ENCODE assay signal across 8 cellular contexts in genomic region chr1:145885738-145886287, GRCh38. TPM values are rescaled to one million over a fixed set of nuclear protein-coding genes. Genes with fewer than 3 reads are reported as not detected.
A peak's percentile ranks its signal among the peaks of the same experiment; 100 is the strongest.
DNase-seq lines count a peak whose midpoint lies in the region; ATAC-seq and TF ChIP-seq lines count a peak whose summit lies in the region.

A gene with protein sequence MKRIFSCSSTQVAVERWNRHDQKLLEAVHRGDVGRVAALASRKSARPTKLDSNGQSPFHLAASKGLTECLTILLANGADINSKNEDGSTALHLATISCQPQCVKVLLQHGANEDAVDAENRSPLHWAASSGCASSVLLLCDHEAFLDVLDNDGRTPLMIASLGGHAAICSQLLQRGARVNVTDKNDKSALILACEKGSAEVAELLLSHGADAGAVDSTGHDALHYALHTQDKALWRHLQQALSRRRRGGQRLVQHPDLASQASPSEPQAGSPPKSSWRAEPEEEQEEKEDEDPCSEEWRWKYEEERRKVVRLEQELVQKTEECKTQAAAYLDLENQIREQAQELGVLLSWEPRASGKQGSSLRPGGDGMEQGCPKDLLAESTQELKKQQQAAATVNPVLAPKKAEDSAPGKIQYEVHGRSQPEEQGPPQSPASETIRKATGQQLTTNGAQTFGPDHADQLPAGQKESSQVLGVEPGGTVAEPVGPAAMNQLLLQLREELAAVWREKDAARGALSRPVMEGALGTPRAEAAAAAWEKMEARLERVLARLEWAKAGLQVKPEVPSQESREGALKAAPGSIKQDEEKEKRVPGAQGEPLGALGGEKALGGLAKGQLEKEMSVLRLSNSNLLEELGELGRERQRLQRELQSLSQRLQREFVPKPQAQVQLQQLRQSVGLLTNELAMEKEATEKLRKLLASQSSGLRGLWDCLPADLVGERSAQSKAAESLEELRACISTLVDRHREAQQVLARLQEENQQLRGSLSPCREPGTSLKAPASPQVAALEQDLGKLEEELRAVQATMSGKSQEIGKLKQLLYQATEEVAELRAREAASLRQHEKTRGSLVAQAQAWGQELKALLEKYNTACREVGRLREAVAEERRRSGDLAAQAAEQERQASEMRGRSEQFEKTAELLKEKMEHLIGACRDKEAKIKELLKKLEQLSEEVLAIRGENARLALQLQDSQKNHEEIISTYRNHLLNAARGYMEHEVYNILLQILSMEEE (minus strand): TSS chr1:145885866. CDS start chr1:145885758, 108 bp downstream.

- peak; percentile 78 for DNase-seq in NCI-H774 (lab: John Stamatoyannopoulos, UW)
- peak; percentile 95 for DNase-seq in activated CD8-positive, alpha-beta T cell treated with anti-CD3 and anti-CD28 coated beads for 36 hours
- DNase-seq in ecto neural progenitor cell (ENCODE audit: low spot score): peak; percentile 92
- peak; percentile 64 to 65 for DNase-seq in lung microvascular endothelial cell (ENCODE audit: low read depth in 2 of 2)
- DNase-seq in stimulated activated CD4-positive, alpha-beta T cell treated with anti-CD3 and anti-CD28 coated beads, Interleukin-4, amount 100 ng/mL, for 48 hours (ENCODE audit: low read depth in 2 of 2): peak; percentile 84 to 87

- ATAC-seq in GM19452 (IDR thresholded peaks at IDR 0.05; ENCODE audit: unreplicated experiment) (peak; percentile 99), HG03520 (IDR thresholded peaks at IDR 0.05; ENCODE audit: unreplicated experiment) (peak; percentile 96)
- peak; percentile 99 for ATAC-seq in activated CD8-positive, alpha-beta T cell treated with anti-CD3 and anti-CD28 coated beads for 36 hours

- POLR2A ChIA-PET in activated CD8-positive, alpha-beta T cell treated with anti-CD3 and anti-CD28 coated beads for 36 hours (lab: Charles Lee): interaction anchor here (0.5 to 1.1 kb wide), 5 partner anchors 14 to 92 kb away, joined by 3 read pairs; no protein-coding TSS in a partner anchor

- H3K4me1 ChIP-seq in BLaER1 treated with 17β-estradiol and CSF1 and Interleukin-3, amounts not matched to agents 10 nM and 100 nM: peaks cover 4 to 11% (median 7%) of the 10 kb centered on the region in 10 experiments; a peak in 17 of 20 replicates

- CTCF ChIA-PET in activated CD8-positive, alpha-beta T cell treated with anti-CD3 and anti-CD28 coated beads for 36 hours (lab: Charles Lee): interaction anchor here (1.0 to 10.2 kb wide), 5 partner anchors 14 to 39 kb away, joined by 3 to 91 read pairs (median 7); partner anchors contain the start of genes ITGA10, NUDT17 and PIAS3

- peak within 1 kb of the TSS; percentile 80 to 93 (median 88) for H3K4me2 ChIP-seq in BLaER1 treated with 17β-estradiol and CSF1 and Interleukin-3, amounts not matched to agents 10 nM and 100 nM

- H3K9me3 Mint-ChIP-seq in activated CD8-positive, alpha-beta T cell treated with anti-CD3 and anti-CD28 coated beads for 36 hours: no peaks in the 10 kb centered on the region

- H3K4me3 Mint-ChIP-seq in activated CD8-positive, alpha-beta T cell treated with anti-CD3 and anti-CD28 coated beads for 36 hours: peak within 1 kb of the TSS; percentile 74

- H3K4me3 ChIP-seq in BLaER1 treated with 17β-estradiol and CSF1 and Interleukin-3, amounts not matched to agents 10 nM and 100 nM: peak within 1 kb of the TSS; percentile 56 to 75 (median 65)

- no peaks in the 10 kb centered on the region for H3K36me3 Mint-ChIP-seq in activated CD8-positive, alpha-beta T cell treated with anti-CD3 and anti-CD28 coated beads for 36 hours (ENCODE audit: low read depth)

- TF ChIP-seq CTCF in activated CD8-positive, alpha-beta T cell treated with anti-CD3 and anti-CD28 coated beads for 36 hours (IDR thresholded peaks at IDR 0.05): no peak

- peak within 1 kb of the TSS in 7 of 11 experiments; percentile 30 to 50 (median 41); a peak in 8 of 22 replicates for H3K9ac ChIP-seq in BLaER1 treated with 17β-estradiol and CSF1 and Interleukin-3, amounts not matched to agents 10 nM and 100 nM

- no peaks in the 10 kb centered on the region for H3K9me3 ChIP-seq in BLaER1 treated with 17β-estradiol and CSF1 and Interleukin-3, amounts not matched to agents 10 nM and 100 nM (replicated peaks in 1 of 11)

- H3K27ac Mint-ChIP-seq in activated CD8-positive, alpha-beta T cell treated with anti-CD3 and anti-CD28 coated beads for 36 hours: no peak within 1 kb of the TSS

- peaks cover 10 to 18% (median 13%) of the 10 kb centered on the region in 11 experiments; a peak in 20 of 22 replicates for H3K27me3 ChIP-seq in BLaER1 treated with 17β-estradiol and CSF1 and Interleukin-3, amounts not matched to agents 10 nM and 100 nM

- H3K27ac ChIP-seq in BLaER1 treated with 17β-estradiol and CSF1 and Interleukin-3, amounts not matched to agents 10 nM and 100 nM: no peak within 1 kb of the TSS

- H3K4me1 Mint-ChIP-seq in activated CD8-positive, alpha-beta T cell treated with anti-CD3 and anti-CD28 coated beads for 36 hours (ENCODE audit: low read depth): peaks cover 17% of the 10 kb centered on the region

- H3K27me3 Mint-ChIP-seq in activated CD8-positive, alpha-beta T cell treated with anti-CD3 and anti-CD28 coated beads for 36 hours: peaks cover 20% of the 10 kb centered on the region

- peaks cover 0 to 10% (median 0%) of the 10 kb centered on the region in 11 experiments; a peak in 1 of 22 replicates for H4K20me1 ChIP-seq in BLaER1 treated with 17β-estradiol and CSF1 and Interleukin-3, amounts not matched to agents 10 nM and 100 nM

- intact Hi-C loops in activated CD8-positive, alpha-beta T cell treated with anti-CD3 and anti-CD28 coated beads for 36 hours (cut with micrococcal nuclease): no loop called here

- H3K36me3 ChIP-seq in BLaER1 treated with 17β-estradiol and CSF1 and Interleukin-3, amounts not matched to agents 10 nM and 100 nM: no peaks in the 10 kb centered on the region

RNA-seq across cellular contexts. Expression of the gene that starts here (rescaled TPM):
- total RNA-seq in activated CD8-positive, alpha-beta T cell treated with anti-CD3 and anti-CD28 coated beads for 36 hours: under 1 TPM; 0.54 to 0.59 TPM
- under 0.01 and 0.22 TPM in 2 replicates for total RNA-seq in lung microvascular endothelial cell

Comparison
In these comparisons a context has a peak if more than half of its experiments do, and no peak if none do; other contexts are left out.
1. Peak in DNase-seq and ATAC-seq in activated CD8-positive, alpha-beta T cell treated with anti-CD3 and anti-CD28 coated beads for 36 hours; RNA of the gene not detected or under 1 TPM.
2. Peak in DNase-seq in lung microvascular endothelial cell; RNA of the gene not detected or under 1 TPM.